Comparison of ENCODE assay signal across 8 cellular contexts in the genomic region with DNA sequence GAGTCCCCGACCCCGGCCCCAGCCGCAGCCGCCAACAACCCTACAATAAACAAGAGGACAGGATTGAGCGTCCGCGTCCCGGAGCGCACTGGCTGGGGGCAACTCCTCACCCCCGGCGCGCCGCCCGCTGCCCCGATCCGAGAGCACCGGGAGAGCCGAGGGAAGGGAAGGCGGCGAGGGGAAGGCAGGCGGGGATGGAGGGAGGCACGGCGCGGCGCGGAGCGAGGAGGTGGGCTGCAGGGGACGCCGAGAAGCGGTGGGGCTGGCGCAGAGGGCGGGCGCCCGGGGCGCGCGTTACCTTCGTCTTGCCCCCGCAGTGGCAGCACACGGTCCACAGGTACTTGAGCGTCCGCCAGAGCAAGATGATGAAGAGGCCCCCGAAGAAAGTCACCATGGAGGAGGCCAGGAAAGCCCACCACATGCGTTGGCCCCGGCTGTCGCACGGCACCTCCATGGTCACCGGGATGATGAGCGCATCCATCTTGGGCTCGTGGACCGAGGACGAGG. TPM values are rescaled to one million over a fixed set of nuclear protein-coding genes. Genes with fewer than 3 reads are reported as not detected.
DNase-seq lines count a peak whose midpoint lies in the region; ATAC-seq and TF ChIP-seq lines count a peak whose summit lies in the region.

No MANE protein-coding gene starts in this region.

- H3K36me3 ChIP-seq in esophagus (ENCODE audit: control insufficient read depth in 2 of 2, insufficient read depth in 2 of 2, low read length in 1 of 2) = no peaks in the 10 kb centered on the region

- no peaks in the 10 kb centered on the region for H3K9me3 Mint-ChIP-seq in osteocyte (ENCODE audit: unreplicated experiment)

- H3K4me1 Mint-ChIP-seq in osteocyte (ENCODE audit: unreplicated experiment) = peaks cover 68% of the 10 kb centered on the region

- no peaks in the 10 kb centered on the region for H3K27me3 ChIP-seq in esophagus (ENCODE audit: control insufficient read depth in 1 of 2, insufficient read depth in 2 of 2, low read length in 2 of 2)

- DNase-seq in COLO668 (lab: John Stamatoyannopoulos, UW; ENCODE audit: unreplicated experiment) (peak; percentile 58), NCI-H69 (lab: John Stamatoyannopoulos, UW) (peak; percentile 67), osteocyte (ENCODE audit: extremely low spot score, unreplicated experiment) (no peak)
- no peak for DNase-seq in NK-92 treated with Interleukin-12 subunit alpha and Interleukin-12 subunit beta, amount 100 ng/mL, for 24 hours (lab: John Stamatoyannopoulos, UW)

- H3K27ac Mint-ChIP-seq in osteocyte (ENCODE audit: unreplicated experiment) = peak overlapping the region; percentile 84

- peak overlapping the region; percentile 28 to 69 for H3K27ac ChIP-seq in esophagus (ENCODE audit: low read depth in 2 of 2, low read length in 1 of 2)

- no peak for TF ChIP-seq CTCF in osteocyte (IDR thresholded peaks at IDR 0.05)

- no peaks in the 10 kb centered on the region for H3K9me3 ChIP-seq in esophagus (ENCODE audit: control insufficient read depth in 2 of 2, insufficient read depth in 1 of 2, low read depth in 1 of 2, low read length in 1 of 2)

- peak overlapping the region; percentile 99 for H3K4me3 Mint-ChIP-seq in osteocyte (ENCODE audit: unreplicated experiment)

- H3K4me1 ChIP-seq in esophagus (ENCODE audit: control insufficient read depth in 2 of 2, insufficient read depth in 2 of 2, low read length in 1 of 2) = peaks cover 0 to 11% of the 10 kb centered on the region in 2 donors

- H3K36me3 Mint-ChIP-seq in osteocyte (ENCODE audit: unreplicated experiment) = no peaks in the 10 kb centered on the region

- WGBS in esophagus, 2 donors = 1 to 2% methylated on average over 34 to 52 of the region's 52 CpGs

- H3K27me3 Mint-ChIP-seq in osteocyte (ENCODE audit: unreplicated experiment) = no peaks in the 10 kb centered on the region

- H3K4me3 ChIP-seq in esophagus (ENCODE audit: low read depth in 1 of 2, low read length in 2 of 2) = peak overlapping the region; percentile 53 to 65

- no peak for ATAC-seq in HG03097 (IDR thresholded peaks at IDR 0.05; ENCODE audit: low FRiP score, unreplicated experiment)
- ATAC-seq in GM21723 (IDR thresholded peaks at IDR 0.05; ENCODE audit: unreplicated experiment) = no peak
- no peak for ATAC-seq in HG02938 (IDR thresholded peaks at IDR 0.05; ENCODE audit: unreplicated experiment)

RNA-seq across cellular contexts. Expression of gene KCNMA1, which starts 0.6 kb away (rescaled TPM):
- 10 to 100 TPM in 1 of 2 donors, 1 to 10 TPM in 1; 8.4 to 11.2 TPM for polyA plus RNA-seq in esophagus
- total RNA-seq in osteocyte = 95.5 and 98.1 TPM in 2 replicates

Comparison
In these comparisons a context has a peak if more than half of its experiments do, and no peak if none do; other contexts are left out.
1. DNase-seq: peak in COLO668 (single experiment) and NCI-H69 (single experiment); none in osteocyte (single experiment) and NK-92 treated with Interleukin-12 subunit alpha and Interleukin-12 subunit beta, amount 100 ng/mL, for 24 hours (single experiment).